ENCODE assay signal across 28 cellular contexts in genomic region chr12:76546889-76547288, GRCh38. TPM values are rescaled to one million over a fixed set of nuclear protein-coding genes. Genes with fewer than 3 reads are reported as not detected.
DNase-seq lines count a peak whose midpoint lies in the region; ATAC-seq, FAIRE-seq and TF ChIP-seq lines count a peak whose summit lies in the region.
"Had no signal": no experiment of that assay in that cellular context is flagged by ENCODE, and none has a peak within 500 bp of the region (broad histone marks: within the 10 kb centered on the region; RNA-seq: fewer than 3 reads in every experiment).

No MANE protein-coding gene starts in this region.

- H3K36me3 ChIP-seq in IMR-90 (ENCODE audit: control insufficient read depth, insufficient read depth, low read length) = no peaks in the 10 kb centered on the region
- H3K36me3 ChIP-seq: HAP-1, Peyer's patch, WERI-Rb-1 had no signal

- H4K8ac ChIP-seq in IMR-90 (ENCODE audit: low read depth in 2 of 2, low read length in 2 of 2) = no peak overlapping the region

- H3K4me3 ChIP-seq in A549 (no peak overlapping the region), IMR-90 (ENCODE audit: insufficient read depth, low read depth, low read length) (no peak overlapping the region), choroid plexus epithelial cell (ENCODE audit: low read depth, low read length) (no peak overlapping the region)
- H3K4me3 ChIP-seq: HAP-1, Peyer's patch, skin epidermis had no signal

- intact Hi-C loops in IMR-90 (cut with micrococcal nuclease) = no loop called here

- no peak overlapping the region for H3K56ac ChIP-seq in IMR-90 (ENCODE audit: extremely low read depth, insufficient read depth, low read length)

- WGBS in A549 (ENCODE audit: missing lambda C conversion rate) = 73% methylated on average over 3 of the region's 3 CpGs
- no CpG with 5 or more reads among the region's 3 CpGs for WGBS in IMR-90 (ENCODE audit: extremely low coverage in 2 of 2, insufficient read length in 1 of 2), 2 experiments

- no peak overlapping the region for H4K5ac ChIP-seq in IMR-90 (ENCODE audit: low read depth, low read length)

- dilution Hi-C loops in IMR-90 (cut with HindIII; ENCODE audit: low sequenced_read_pairs, unreplicated experiment) = no loop called here

- no peaks in the 10 kb centered on the region for H3K27me3 Mint-ChIP-seq in nephron (ENCODE audit: low read depth)
- H3K27me3 Mint-ChIP-seq: activated CD4-positive, alpha-beta T cell treated with anti-CD3 and anti-CD28 coated beads, Interleukin-2, amount 10 ng/mL, durations not matched to agents 7 days and 5 days; activated naive CD8-positive, alpha-beta T cell; effector memory CD8-positive, alpha-beta T cell; naive thymus-derived CD8-positive, alpha-beta T cell had no signal

- TF ChIP-seq EP300 in A549 (IDR thresholded peaks at IDR 0.05) = no peak

- BruUV-seq in IMR-90 (replicated peaks; lab: Mats Ljungman, UMichigan) = no TSS peak

- TF ChIP-seq POLR2A in A549 (IDR thresholded peaks at IDR 0.05; ENCODE audit: low read length) = no peak
- no peak for TF ChIP-seq POLR2A in IMR-90 (IDR thresholded peaks at IDR 0.05; ENCODE audit: low read depth, low read length)

- in situ Hi-C loops in IMR-90 (cut with MboI; ENCODE audit: low sequenced_read_pairs) = no loop called here

- H4K20me1 ChIP-seq in IMR-90 (ENCODE audit: insufficient read depth, low read length) = peaks cover 12% of the 10 kb centered on the region; the same call in 1 of the 2 replicates

- peaks cover 4% of the 10 kb centered on the region for H3K36me3 Mint-ChIP-seq in nephron (ENCODE audit: low read depth)

- CTCF ChIA-PET in A549 (lab: Yijun Ruan, JAX) = no interaction called here
- CTCF ChIA-PET in IMR-90 (lab: Yijun Ruan, JAX) = interaction anchor here (0.7 kb wide), 1 partner anchor 11 kb away, joined by 3 read pairs; no protein-coding TSS in a partner anchor

- H3K14ac ChIP-seq in IMR-90 (replicated peaks; ENCODE audit: low read depth, low read length) = no peak overlapping the region

- no peak overlapping the region for H3K18ac ChIP-seq in IMR-90 (ENCODE audit: low read depth, low read length)

- peak overlapping the region in 2 of 3 experiments; percentile 5 to 76 for H3K27ac Mint-ChIP-seq in nephron
- H3K27ac Mint-ChIP-seq: activated CD4-positive, alpha-beta T cell treated with anti-CD3 and anti-CD28 coated beads, Interleukin-2, amount 10 ng/mL, durations not matched to agents 7 days and 5 days; activated naive CD8-positive, alpha-beta T cell had no signal

- no peak for DNase-seq in A549 (ENCODE audit: low read depth in 1 of 2, low spot score in 1 of 2)
- no peak for DNase-seq in IMR-90
- DNase-seq in choroid plexus epithelial cell (ENCODE audit: low read depth) = peak; percentile 19
- no peak for DNase-seq in SKM-1 treated with dmso at 0.1 percent for 144 hours (lab: John Stamatoyannopoulos, UW; ENCODE audit: unreplicated experiment)
- no peak for DNase-seq in NCI-H1694 (lab: John Stamatoyannopoulos, UW)
- DNase-seq in SW480 (ENCODE audit: low spot score) = no peak
- DNase-seq: 8988T; activated CD4-positive, alpha-beta T cell treated with anti-CD3 and anti-CD28 coated beads, Interleukin-2, amount 10 ng/mL, durations not matched to agents 7 days and 5 days; activated effector memory CD4-positive, alpha-beta T cell treated with Interleukin-2 at 50 U/mL for 16 hours; activated T-cell treated with anti-CD3 and anti-CD28 coated beads, Interleukin-2, amount 50 U/mL, for 1 hour; cortex of kidney; DND-41; effector memory CD8-positive, alpha-beta T cell; head of caudate nucleus; kidney; naive thymus-derived CD8-positive, alpha-beta T cell; NCI-H446; NCI-H774; Peyer's patch; SHP77; stimulated activated naive CD4-positive, alpha-beta T cell treated with Interleukin-2 at 50 U/mL for 16 hours; WERI-Rb-1 had no signal

- H4K91ac ChIP-seq in IMR-90 (ENCODE audit: insufficient read depth, low read depth, low read length) = no peak overlapping the region

- POLR2A ChIA-PET in A549 (lab: Yijun Ruan, JAX) (no interaction called here), IMR-90 (lab: Charles Lee; ENCODE audit: unreplicated experiment) (no interaction called here)

- H2BK5ac ChIP-seq in IMR-90 (ENCODE audit: low read depth, low read length, poor library complexity, severe bottlenecking) = no peak overlapping the region

- no peak for FAIRE-seq in A549 (lab: Jason Lieb, UNC)
- FAIRE-seq: D721Med had no signal

- H3K4me1 Mint-ChIP-seq in nephron = peaks cover 24% of the 10 kb centered on the region

- no peak overlapping the region for H2BK20ac ChIP-seq in IMR-90 (ENCODE audit: low read depth, low read length)

- H3K9me3 ChIP-seq in A549 (no peaks in the 10 kb centered on the region), IMR-90 (ENCODE audit: control insufficient read depth, insufficient read depth, low read length) (no peaks in the 10 kb centered on the region)
- H3K9me3 ChIP-seq: HAP-1, Peyer's patch had no signal

- no peak overlapping the region for H3K23ac ChIP-seq in IMR-90 (ENCODE audit: low read depth, low read length)

- no peak overlapping the region for H2AFZ ChIP-seq in IMR-90 (replicated peaks; ENCODE audit: low read length, poor library complexity)

- no peak overlapping the region for H2AK5ac ChIP-seq in IMR-90 (ENCODE audit: low read depth, low read length)

- TF ChIP-seq RAD21 in A549 (conservative IDR thresholded peaks at IDR 0.05 in 1 of 2, IDR thresholded peaks at IDR 0.05 in 1 of 2) (no peak), IMR-90 (IDR thresholded peaks at IDR 0.05; ENCODE audit: low read length) (no peak)

- H3K4me1 ChIP-seq in A549 (peaks cover 11% of the 10 kb centered on the region; the same call in 2 of the 3 replicates), IMR-90 (ENCODE audit: control insufficient read depth, insufficient read depth, low read length) (peaks cover 2% of the 10 kb centered on the region; the same call in 1 of the 2 replicates)

- no peaks in the 10 kb centered on the region for H3K9me3 Mint-ChIP-seq in nephron
- H3K9me3 Mint-ChIP-seq: activated CD4-positive, alpha-beta T cell treated with anti-CD3 and anti-CD28 coated beads, Interleukin-2, amount 10 ng/mL, durations not matched to agents 7 days and 5 days; effector memory CD8-positive, alpha-beta T cell; naive thymus-derived CD8-positive, alpha-beta T cell had no signal

- H3K79me1 ChIP-seq in IMR-90 (ENCODE audit: low read depth in 1 of 2, low read length in 2 of 2) = peaks cover 23 to 57% of the 10 kb centered on the region in 2 experiments

- no peak overlapping the region for H3K4ac ChIP-seq in IMR-90 (ENCODE audit: low read depth, low read length)

- ATAC-seq in A549 = no peak
- ATAC-seq in IMR-90 (ENCODE audit: low read depth) = no peak
- ATAC-seq in GM19397 (IDR thresholded peaks at IDR 0.05; ENCODE audit: unreplicated experiment) = no peak
- ATAC-seq: effector memory CD8-positive, alpha-beta T cell; naive thymus-derived CD8-positive, alpha-beta T cell had no signal

- H2BK15ac ChIP-seq in IMR-90 (ENCODE audit: low read depth, low read length) = no peak overlapping the region

- H2AK9ac ChIP-seq in IMR-90 (replicated peaks; ENCODE audit: low read depth, low read length, poor library complexity) = no peak overlapping the region

- no peak for TF ChIP-seq CTCF in A549 (IDR thresholded peaks at IDR 0.05)
- TF ChIP-seq CTCF in IMR-90 (conservative IDR thresholded peaks at IDR 0.05; ENCODE audit: low read depth, low read length) = no peak
- TF ChIP-seq CTCF in choroid plexus epithelial cell (conservative IDR thresholded peaks at IDR 0.05; ENCODE audit: low read depth, low read length) = no peak
- no peak for TF ChIP-seq CTCF in nephron (IDR thresholded peaks at IDR 0.05; ENCODE audit: unreplicated experiment in 3 of 3)

- H3K27ac ChIP-seq in A549 = no peak overlapping the region
- no peak overlapping the region for H3K27ac ChIP-seq in IMR-90 (ENCODE audit: insufficient read depth, low read length)
- H3K27ac ChIP-seq: Peyer's patch, skin epidermis, WERI-Rb-1 had no signal

- no peak overlapping the region for H3K4me2 ChIP-seq in A549
- H3K4me2 ChIP-seq in IMR-90 (ENCODE audit: low read depth, low read length) = no peak overlapping the region

- no peak overlapping the region for H3K9ac ChIP-seq in IMR-90 (ENCODE audit: low read depth, low read length)

- peak overlapping the region in 1 of 3 experiments; percentile 34 for H3K4me3 Mint-ChIP-seq in nephron
- H3K4me3 Mint-ChIP-seq: activated CD4-positive, alpha-beta T cell treated with anti-CD3 and anti-CD28 coated beads, Interleukin-2, amount 10 ng/mL, durations not matched to agents 7 days and 5 days; effector memory CD8-positive, alpha-beta T cell had no signal

- H2BK120ac ChIP-seq in IMR-90 (ENCODE audit: low read depth, low read length) = no peak overlapping the region

- peaks cover 2% of the 10 kb centered on the region; the same call in 1 of the 2 replicates for H3K9me1 ChIP-seq in IMR-90 (ENCODE audit: insufficient read depth, low read length)

- H3K27me3 ChIP-seq in IMR-90 (ENCODE audit: control insufficient read depth, insufficient read depth, low read length) = no peaks in the 10 kb centered on the region
- H3K27me3 ChIP-seq: Peyer's patch had no signal

TF ChIP-seq in A549, 52 proteins besides CTCF, POLR2A, EP300 and RAD21:
- TF ChIP-seq ZC3H11A (IDR thresholded peaks at IDR 0.05) (no peak), MAFK (IDR thresholded peaks at IDR 0.05; ENCODE audit: partially characterized antibody) (peak; percentile 17)

TF ChIP-seq in IMR-90, 13 proteins besides CTCF, POLR2A, EP300 and RAD21:
- no peak for TF ChIP-seq USF2 (IDR thresholded peaks at IDR 0.05; ENCODE audit: low read depth, low read length)
- TF ChIP-seq MAFK (IDR thresholded peaks at IDR 0.05; ENCODE audit: low read depth, low read length) = peak; percentile 33; the same call in 1 of the 2 replicates
TF ChIP-seq in IMR-90: peak in this region for 1.

RNA-seq across cellular contexts. Expression of gene OSBPL8, which starts 12.7 kb away (rescaled TPM):
- polyA plus RNA-seq in A549 (2011; rRNA removed) (30.9 and 43.2 TPM in 2 replicates), A549 (2017; fragmentation: RNase III; extraction: RNeasy Plus Mini Kit Qiagen cat#74134 plus additional on column Dnase treatment) (15.4 to 16.9 TPM (median 15.5 TPM) in 3 replicates), IMR-90 (2012; rRNA removed) (16.3 and 17.8 TPM in 2 replicates)
- polyA plus RNA-seq in A549 (2012; cell fraction: cytosol; rRNA removed) = 6.8 and 8.9 TPM in 2 replicates
- 8.3 and 18.3 TPM in 2 replicates for polyA plus RNA-seq in A549 (2012; cell fraction: nucleus; rRNA removed)
- 32.5 and 41.6 TPM in 2 replicates for polyA minus RNA-seq in A549 (2011; rRNA and poly(A)+ RNA removed)
- 24.2 and 48.0 TPM in 2 replicates for total RNA-seq in IMR-90 (2012; rRNA removed)
- polyA plus RNA-seq in IMR-90 (2012; cell fraction: cytosol; rRNA removed) = 17.3 and 24.6 TPM in 2 replicates
- polyA plus RNA-seq in IMR-90 (2012; cell fraction: nucleus; rRNA removed; ENCODE audit: low replicate concordance) = 14.6 and 33.3 TPM in 2 replicates
